Comparison of ENCODE assay signal across 13 cellular contexts in the genomic region with DNA sequence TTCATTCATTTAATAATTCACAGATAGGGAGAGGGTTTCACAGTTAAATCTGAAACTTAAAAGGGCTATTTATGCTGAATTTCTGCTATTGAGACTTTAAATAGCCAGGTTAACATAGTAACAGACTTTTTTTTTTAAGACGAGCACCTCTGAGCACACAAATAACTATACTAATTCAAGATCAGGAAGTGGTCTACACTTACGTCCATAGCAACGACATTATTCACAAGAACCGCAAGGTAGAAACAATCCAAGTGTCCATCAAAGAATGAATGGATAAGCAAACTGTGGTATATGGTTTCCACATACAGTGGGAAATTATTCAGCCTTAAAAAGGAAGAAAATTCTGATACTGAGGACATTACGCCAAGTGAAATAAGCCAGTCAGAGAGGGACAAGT.
DNase-seq lines count a peak whose midpoint lies in the region; ATAC-seq, FAIRE-seq and TF ChIP-seq lines count a peak whose summit lies in the region.
"Had no signal": no experiment of that assay in that cellular context is flagged by ENCODE, and none has a peak within 500 bp of the region (broad histone marks: within the 10 kb centered on the region; RNA-seq: fewer than 3 reads in every experiment).

No MANE protein-coding gene starts in this region.

- peak; percentile 93 for ATAC-seq in GM18498 (IDR thresholded peaks at IDR 0.05; ENCODE audit: unreplicated experiment)
- ATAC-seq in GM21381 (IDR thresholded peaks at IDR 0.05; ENCODE audit: unreplicated experiment): peak; percentile 74
- peak; percentile 70 for ATAC-seq in HG03139 (IDR thresholded peaks at IDR 0.05; ENCODE audit: unreplicated experiment)
- peak; percentile 89 for ATAC-seq in GM12878
- ATAC-seq in CD8-positive, alpha-beta T cell: no peak
- ATAC-seq in heart left ventricle: no peak

- H2AFZ ChIP-seq in GM12878 (ENCODE audit: control insufficient read depth, low read depth, low read length): no peak overlapping the region
- no peak overlapping the region for H2AFZ ChIP-seq in mammary epithelial cell (ENCODE audit: low read depth, low read length)

- intact Hi-C loops in GM12878 (cut with micrococcal nuclease; ENCODE audit: unreplicated experiment) (no loop called here), mammary epithelial cell (cut with micrococcal nuclease) (no loop called here), heart left ventricle (cut with DNase I) (no loop called here)
- intact Hi-C loops in CD8-positive, alpha-beta T cell (cut with DNase I, micrococcal nuclease): no loop called here

- TF ChIP-seq EP300 in GM12878 (IDR thresholded peaks at IDR 0.05; ENCODE audit: borderline replicate concordance in 1 of 2, control insufficient read depth in 1 of 2, low read depth in 2 of 2, low read length in 2 of 2): peak; percentile 68 to 75; a peak in 2 of 4 replicates

- H3K36me3 Mint-ChIP-seq in CD8-positive, alpha-beta T cell: no peaks in the 10 kb centered on the region

- H3K36me3 ChIP-seq in GM12878 (ENCODE audit: control insufficient read depth in 2 of 2, insufficient read depth in 2 of 2, low read length in 1 of 2) (no peaks in the 10 kb centered on the region), mammary epithelial cell (ENCODE audit: insufficient read depth, low read length) (no peaks in the 10 kb centered on the region), heart left ventricle (no peaks in the 10 kb centered on the region)
- no peaks in the 10 kb centered on the region for H3K36me3 ChIP-seq in CD8-positive, alpha-beta T cell (ENCODE audit: insufficient read depth, low read length)
- H3K36me3 ChIP-seq: SJSA1 had no signal

- H3K27me3 ChIP-seq in GM12878 (replicated peaks in 1 of 2; ENCODE audit: control insufficient read depth in 2 of 2, insufficient read depth in 2 of 2, low read length in 1 of 2) (no peaks in the 10 kb centered on the region), mammary epithelial cell (ENCODE audit: insufficient read depth, low read length) (no peaks in the 10 kb centered on the region), heart left ventricle (no peaks in the 10 kb centered on the region)
- H3K27me3 ChIP-seq in CD8-positive, alpha-beta T cell (ENCODE audit: insufficient read depth, low read length): no peaks in the 10 kb centered on the region

- SMC1A ChIA-PET in GM12878 (lab: Charles Lee; ENCODE audit: uncharacterized antibody, unreplicated experiment): interaction anchor here (1.0 to 2.7 kb wide), 4 partner anchors 12 to 233 kb away, joined by 3 to 21 read pairs (median 3); no protein-coding TSS in a partner anchor

- H3K9me3 ChIP-seq in GM12878 (replicated peaks; ENCODE audit: control insufficient read depth, insufficient read depth, low read length): no peaks in the 10 kb centered on the region
- no peaks in the 10 kb centered on the region for H3K9me3 ChIP-seq in CD8-positive, alpha-beta T cell (ENCODE audit: low read length)
- H3K9me3 ChIP-seq in mammary epithelial cell (replicated peaks; ENCODE audit: insufficient read depth, low read length): no peaks in the 10 kb centered on the region
- H3K9me3 ChIP-seq in heart left ventricle: peaks cover 0 to 6% (median 0%) of the 10 kb centered on the region in 12 donors
- H3K9me3 ChIP-seq: SJSA1 had no signal

- TF ChIP-seq CTCF in GM12878 (IDR thresholded peaks at IDR 0.05 in 2 of 3, conservative IDR thresholded peaks at IDR 0.05 in 1 of 3; ENCODE audit: control insufficient read depth in 2 of 3, extremely low read depth in 1 of 3, insufficient read depth in 1 of 3, low read depth in 3 of 3, low read length in 3 of 3) (no peak), mammary epithelial cell (conservative IDR thresholded peaks at IDR 0.05 in 1 of 2, IDR thresholded peaks at IDR 0.05 in 1 of 2; ENCODE audit: extremely low read depth in 1 of 2, insufficient read depth in 1 of 2, low read depth in 1 of 2, low read length in 2 of 2) (no peak), heart left ventricle (IDR thresholded peaks at IDR 0.05) (no peak)
- TF ChIP-seq CTCF in CD8-positive, alpha-beta T cell (IDR thresholded peaks at IDR 0.05): no peak

- H3K4me3 ChIP-seq in GM12878 (no peak overlapping the region), mammary epithelial cell (replicated peaks in 1 of 3; ENCODE audit: insufficient read depth in 1 of 3, low read depth in 2 of 3, low read length in 3 of 3) (no peak overlapping the region), heart left ventricle (no peak overlapping the region)
- no peak overlapping the region for H3K4me3 ChIP-seq in CD8-positive, alpha-beta T cell (ENCODE audit: low read depth, low read length)
- H3K4me3 ChIP-seq: SJSA1 had no signal

- H3K9ac ChIP-seq in GM12878 (ENCODE audit: control insufficient read depth, insufficient read depth, low read length) (no peak overlapping the region), mammary epithelial cell (ENCODE audit: insufficient read depth, low read length) (no peak overlapping the region)

- POLR2A ChIA-PET in GM12878 (lab: Charles Lee): no interaction called here
- POLR2A ChIA-PET in CD8-positive, alpha-beta T cell (lab: Charles Lee): no interaction called here

- no peaks in the 10 kb centered on the region for H3K9me3 Mint-ChIP-seq in CD8-positive, alpha-beta T cell

- TF ChIP-seq POLR2A in GM12878 (IDR thresholded peaks at IDR 0.05; ENCODE audit: low read depth, low read length) (no peak), heart left ventricle (IDR thresholded peaks at IDR 0.05) (no peak)

- no peaks in the 10 kb centered on the region for H3K27me3 Mint-ChIP-seq in CD8-positive, alpha-beta T cell (ENCODE audit: low read depth)

- dilution Hi-C loops in mammary epithelial cell (cut with HindIII; ENCODE audit: low sequenced_read_pairs): no loop called here

- H3K4me2 ChIP-seq in GM12878 (ENCODE audit: control insufficient read depth, insufficient read depth): no peak overlapping the region
- H3K4me2 ChIP-seq in mammary epithelial cell (ENCODE audit: insufficient read depth, low read depth, low read length): no peak overlapping the region

- H3K27ac ChIP-seq in GM12878 (ENCODE audit: control insufficient read depth, insufficient read depth): no peak overlapping the region
- H3K27ac ChIP-seq in CD8-positive, alpha-beta T cell (ENCODE audit: low read depth, low read length): no peak overlapping the region
- H3K27ac ChIP-seq in mammary epithelial cell (ENCODE audit: insufficient read depth, low read depth, low read length): no peak overlapping the region
- H3K27ac ChIP-seq in heart left ventricle: no peak overlapping the region
- H3K27ac ChIP-seq: SJSA1 had no signal

- BruUV-seq in GM12878 (replicated peaks; lab: Mats Ljungman, UMichigan) (no TSS peak), mammary epithelial cell (replicated peaks; lab: Mats Ljungman, UMichigan) (no TSS peak)

- CTCF ChIA-PET in GM12878 (lab: Yijun Ruan, JAX) (no interaction called here), mammary epithelial cell (lab: Charles Lee; ENCODE audit: low non-redundant PET) (no interaction called here)
- CTCF ChIA-PET in CD8-positive, alpha-beta T cell (lab: Charles Lee): interaction anchor here (0.9 kb wide), 1 partner anchor 12 kb away, joined by 3 read pairs; no protein-coding TSS in a partner anchor

- DNase-seq in GM12878 (ENCODE audit: low read depth, low spot score) (no peak), AG20443 (ENCODE audit: low spot score) (no peak), mammary epithelial cell (no peak), heart left ventricle (no peak)
- DNase-seq in CD8-positive, alpha-beta T cell: no peak
- DNase-seq: cortex of kidney; NCI-H187 treated with DMSO at 0.1 percent for 48 hours; retina; stimulated activated CD4-positive, alpha-beta T cell treated with anti-CD3 and anti-CD28 coated beads, Interleukin-4, amount 100 ng/mL, for 4 hours had no signal

- H3K4me1 ChIP-seq in GM12878 (ENCODE audit: control insufficient read depth, insufficient read depth, low read length) (no peaks in the 10 kb centered on the region), mammary epithelial cell (ENCODE audit: insufficient read depth, low read length) (no peaks in the 10 kb centered on the region), heart left ventricle (no peaks in the 10 kb centered on the region)
- no peaks in the 10 kb centered on the region for H3K4me1 ChIP-seq in CD8-positive, alpha-beta T cell (ENCODE audit: insufficient read depth, low read length)
- H3K4me1 ChIP-seq: SJSA1 had no signal

- in situ Hi-C loops in GM12878 (cut with MboI): no loop called here
- in situ Hi-C loops in mammary epithelial cell (cut with MboI; ENCODE audit: low sequenced_read_pairs in 2 of 2): no loop called here

- 10% methylated on average over 5 of the region's 5 CpGs for WGBS in GM12878 (ENCODE audit: insufficient coverage, insufficient replicate concordance, low lambda C conversion rate, missing lambda C conversion rate)
- WGBS in mammary epithelial cell (ENCODE audit: low coverage, missing lambda C conversion rate): 86% methylated on average over 5 of the region's 5 CpGs
- 70 to 75% (median 71%) methylated on average over 5 of the region's 5 CpGs for WGBS in heart left ventricle, 4 donors

- no peak overlapping the region for H3K27ac Mint-ChIP-seq in CD8-positive, alpha-beta T cell

- peaks cover 14% of the 10 kb centered on the region for H3K4me1 Mint-ChIP-seq in CD8-positive, alpha-beta T cell (ENCODE audit: low read depth)

- no peak overlapping the region for H3K4me3 Mint-ChIP-seq in CD8-positive, alpha-beta T cell

- no peaks in the 10 kb centered on the region for H4K20me1 ChIP-seq in GM12878 (ENCODE audit: control insufficient read depth, insufficient read depth)
- H4K20me1 ChIP-seq in mammary epithelial cell (ENCODE audit: insufficient read depth, low read length): no peaks in the 10 kb centered on the region

- H3K79me2 ChIP-seq in GM12878 (ENCODE audit: control insufficient read depth, insufficient read depth, low read length) (no peaks in the 10 kb centered on the region), mammary epithelial cell (ENCODE audit: insufficient read depth, low read length) (no peaks in the 10 kb centered on the region)

- RAD21 ChIA-PET in GM12878 (lab: Charles Lee; ENCODE audit: unreplicated experiment): no interaction called here

- no peak for FAIRE-seq in GM12878 (lab: Jason Lieb, UNC)

- TF ChIP-seq RAD21 in GM12878 (IDR thresholded peaks at IDR 0.05; ENCODE audit: insufficient read depth, low read depth, low read length): no peak

TF ChIP-seq in GM12878, 131 proteins besides CTCF, POLR2A, EP300 and RAD21 (continues in another document):
- TF ChIP-seq IRF4 (IDR thresholded peaks at IDR 0.05; ENCODE audit: low read depth, low read length) (0 out of 2 replicates have a peak, but pooled peaks have one; percentile 13), JUNB (IDR thresholded peaks at IDR 0.05) (0 out of 2 replicates have a peak, but pooled peaks have one; percentile 42), POU2F2 (IDR thresholded peaks at IDR 0.05; ENCODE audit: borderline replicate concordance, low read depth, low read length) (peak; percentile 32; the same call in 1 of the 3 replicates), SPI1 (IDR thresholded peaks at IDR 0.05; ENCODE audit: borderline replicate concordance, insufficient read depth, low read depth, low read length) (peak; percentile 53; the same call in 1 of the 2 replicates)

Comparison
In these comparisons a context has a peak if more than half of its experiments do, and no peak if none do; other contexts are left out.
1. ATAC-seq: peak in GM18498 (single experiment), GM21381 (single experiment), HG03139 (single experiment) and GM12878 (single experiment); none in CD8-positive, alpha-beta T cell (single experiment) and heart left ventricle (0 of 4).